Comparison of ENCODE assay signal across 1 cellular context in genomic region chr11:64896448-64897022, GRCh38.
TF ChIP-seq lines count a peak whose summit lies in the region.

No MANE protein-coding gene starts in this region.

TF ChIP-seq in K562, 482 proteins besides CTCF, POLR2A, EP300 and RAD21:
- TF ChIP-seq HSF4 (CRISPR knock-in tag; IDR thresholded peaks at IDR 0.05; ENCODE audit: borderline replicate concordance), result no peak
- TF ChIP-seq POLR2G (IDR thresholded peaks at IDR 0.05; ENCODE audit: low read depth, low read length), result peak; percentile 35; the same call in 1 of the 2 replicates
- TF ChIP-seq ZNF239 (CRISPR knock-in tag; IDR thresholded peaks at IDR 0.05), result no peak
- TF ChIP-seq, protein P1, sequence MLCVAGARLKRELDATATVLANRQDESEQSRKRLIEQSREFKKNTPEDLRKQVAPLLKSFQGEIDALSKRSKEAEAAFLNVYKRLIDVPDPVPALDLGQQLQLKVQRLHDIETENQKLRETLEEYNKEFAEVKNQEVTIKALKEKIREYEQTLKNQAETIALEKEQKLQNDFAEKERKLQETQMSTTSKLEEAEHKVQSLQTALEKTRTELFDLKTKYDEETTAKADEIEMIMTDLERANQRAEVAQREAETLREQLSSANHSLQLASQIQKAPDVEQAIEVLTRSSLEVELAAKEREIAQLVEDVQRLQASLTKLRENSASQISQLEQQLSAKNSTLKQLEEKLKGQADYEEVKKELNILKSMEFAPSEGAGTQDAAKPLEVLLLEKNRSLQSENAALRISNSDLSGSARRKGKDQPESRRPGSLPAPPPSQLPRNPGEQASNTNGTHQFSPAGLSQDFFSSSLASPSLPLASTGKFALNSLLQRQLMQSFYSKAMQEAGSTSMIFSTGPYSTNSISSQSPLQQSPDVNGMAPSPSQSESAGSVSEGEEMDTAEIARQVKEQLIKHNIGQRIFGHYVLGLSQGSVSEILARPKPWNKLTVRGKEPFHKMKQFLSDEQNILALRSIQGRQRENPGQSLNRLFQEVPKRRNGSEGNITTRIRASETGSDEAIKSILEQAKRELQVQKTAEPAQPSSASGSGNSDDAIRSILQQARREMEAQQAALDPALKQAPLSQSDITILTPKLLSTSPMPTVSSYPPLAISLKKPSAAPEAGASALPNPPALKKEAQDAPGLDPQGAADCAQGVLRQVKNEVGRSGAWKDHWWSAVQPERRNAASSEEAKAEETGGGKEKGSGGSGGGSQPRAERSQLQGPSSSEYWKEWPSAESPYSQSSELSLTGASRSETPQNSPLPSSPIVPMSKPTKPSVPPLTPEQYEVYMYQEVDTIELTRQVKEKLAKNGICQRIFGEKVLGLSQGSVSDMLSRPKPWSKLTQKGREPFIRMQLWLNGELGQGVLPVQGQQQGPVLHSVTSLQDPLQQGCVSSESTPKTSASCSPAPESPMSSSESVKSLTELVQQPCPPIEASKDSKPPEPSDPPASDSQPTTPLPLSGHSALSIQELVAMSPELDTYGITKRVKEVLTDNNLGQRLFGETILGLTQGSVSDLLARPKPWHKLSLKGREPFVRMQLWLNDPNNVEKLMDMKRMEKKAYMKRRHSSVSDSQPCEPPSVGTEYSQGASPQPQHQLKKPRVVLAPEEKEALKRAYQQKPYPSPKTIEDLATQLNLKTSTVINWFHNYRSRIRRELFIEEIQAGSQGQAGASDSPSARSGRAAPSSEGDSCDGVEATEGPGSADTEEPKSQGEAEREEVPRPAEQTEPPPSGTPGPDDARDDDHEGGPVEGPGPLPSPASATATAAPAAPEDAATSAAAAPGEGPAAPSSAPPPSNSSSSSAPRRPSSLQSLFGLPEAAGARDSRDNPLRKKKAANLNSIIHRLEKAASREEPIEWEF (CRISPR knock-in tag; IDR thresholded peaks at IDR 0.05), result no peak
- peak; percentile 99 for TF ChIP-seq PTBP1 (IDR thresholded peaks at IDR 0.05; ENCODE audit: low read depth, low read length)
- TF ChIP-seq CREB1 (IDR thresholded peaks at IDR 0.05), result no peak
- TF ChIP-seq CREB1 (CRISPR knock-in tag; IDR thresholded peaks at IDR 0.05), result 0 out of 2 replicates have a peak, but pooled peaks have one; percentile 1
- TF ChIP-seq MAX (CRISPR knock-in tag; IDR thresholded peaks at IDR 0.05), result no peak
- peak; percentile 99 for TF ChIP-seq MIER1 (IDR thresholded peaks at IDR 0.05; ENCODE audit: low read depth)
- no peak for TF ChIP-seq NFE2L1 (tag; IDR thresholded peaks at IDR 0.05; ENCODE audit: borderline replicate concordance, low read depth)
